In genomic region chr11:72792437-72793021, GRCh38 we compare ENCODE assay signal across 9 cellular contexts. TPM values are rescaled to one million over a fixed set of nuclear protein-coding genes. Genes with fewer than 3 reads are reported as not detected.
DNase-seq lines count a peak whose midpoint lies in the region; ATAC-seq and TF ChIP-seq lines count a peak whose summit lies in the region.
"Had no signal": no experiment of that assay in that cellular context is flagged by ENCODE, and none has a peak within 500 bp of the region (broad histone marks: within the 10 kb centered on the region; RNA-seq: fewer than 3 reads in every experiment).

No MANE protein-coding gene starts in this region.

- H3K79me2 ChIP-seq in osteoblast (ENCODE audit: insufficient read depth, low read length), result no peaks in the 10 kb centered on the region

- TF ChIP-seq CTCF in osteoblast (IDR thresholded peaks at IDR 0.05; ENCODE audit: extremely low read depth, low read depth, low read length), result no peak

- H3K27ac ChIP-seq in BLaER1 treated with 17β-estradiol and CSF1 and Interleukin-3, amounts not matched to agents 10 nM and 100 nM, result peak overlapping the region; percentile 56 to 92 (median 87)
- H3K27ac ChIP-seq in cingulate gyrus (ENCODE audit: low read depth, low read length), result peak overlapping the region; percentile 96
- peak overlapping the region; percentile 74 for H3K27ac ChIP-seq in osteoblast (ENCODE audit: low read depth, low read length)

- peak overlapping the region; percentile 65 to 90 (median 82); a peak in 21 of 22 replicates for H3K9ac ChIP-seq in BLaER1 treated with 17β-estradiol and CSF1 and Interleukin-3, amounts not matched to agents 10 nM and 100 nM

- no peaks in the 10 kb centered on the region for H4K20me1 ChIP-seq in BLaER1 treated with 17β-estradiol and CSF1 and Interleukin-3, amounts not matched to agents 10 nM and 100 nM
- H4K20me1 ChIP-seq in osteoblast (ENCODE audit: insufficient read depth, low read length), result no peaks in the 10 kb centered on the region

- H3K4me1 ChIP-seq in BLaER1 treated with 17β-estradiol and CSF1 and Interleukin-3, amounts not matched to agents 10 nM and 100 nM, result peaks cover 39 to 76% (median 60%) of the 10 kb centered on the region in 10 experiments
- H3K4me1 ChIP-seq in osteoblast (ENCODE audit: insufficient read depth, low read length), result peaks cover 33% of the 10 kb centered on the region

- no peaks in the 10 kb centered on the region for H3K9me3 ChIP-seq in BLaER1 treated with 17β-estradiol and CSF1 and Interleukin-3, amounts not matched to agents 10 nM and 100 nM (replicated peaks in 1 of 11)
- no peaks in the 10 kb centered on the region for H3K9me3 ChIP-seq in osteoblast (ENCODE audit: low read depth, low read length)

- peak overlapping the region in 4 of 10 experiments; percentile 5 to 70 (median 61); a peak in 5 of 20 replicates for H3K4me3 ChIP-seq in BLaER1 treated with 17β-estradiol and CSF1 and Interleukin-3, amounts not matched to agents 10 nM and 100 nM
- no peak overlapping the region for H3K4me3 ChIP-seq in H7 (ENCODE audit: insufficient read depth, low read depth, low read length)
- H3K4me3 ChIP-seq in osteoblast (ENCODE audit: insufficient read depth, low read length), result no peak overlapping the region

- ATAC-seq in HG02970 (IDR thresholded peaks at IDR 0.05; ENCODE audit: low FRiP score, unreplicated experiment), result no peak

- H3K4me2 ChIP-seq in BLaER1 treated with 17β-estradiol and CSF1 and Interleukin-3, amounts not matched to agents 10 nM and 100 nM, result peak overlapping the region; percentile 64 to 89 (median 73)
- H3K4me2 ChIP-seq in osteoblast (ENCODE audit: insufficient read depth, low read length), result no peak overlapping the region

- no peaks in the 10 kb centered on the region for H3K36me3 ChIP-seq in BLaER1 treated with 17β-estradiol and CSF1 and Interleukin-3, amounts not matched to agents 10 nM and 100 nM
- no peaks in the 10 kb centered on the region for H3K36me3 ChIP-seq in H7 (replicated peaks; ENCODE audit: control insufficient read depth, insufficient read depth, low read length)
- H3K36me3 ChIP-seq in osteoblast (ENCODE audit: insufficient read depth, low read length), result no peaks in the 10 kb centered on the region

- no peaks in the 10 kb centered on the region for H3K27me3 ChIP-seq in BLaER1 treated with 17β-estradiol and CSF1 and Interleukin-3, amounts not matched to agents 10 nM and 100 nM
- no peaks in the 10 kb centered on the region for H3K27me3 ChIP-seq in H7 (ENCODE audit: control insufficient read depth, insufficient read depth, low read length)
- no peaks in the 10 kb centered on the region for H3K27me3 ChIP-seq in osteoblast (ENCODE audit: insufficient read depth, low read length)

- DNase-seq in H7, result peak; percentile 16
- DNase-seq in osteoblast (ENCODE audit: insufficient read length, low spot score, missing footprints), result no peak
- DNase-seq in OCI-M1 (lab: John Stamatoyannopoulos, UW), result no peak
- no peak for DNase-seq in anterior cingulate cortex (lab: John Stamatoyannopoulos, UW)
- no peak for DNase-seq in NCI-H82 treated with DMSO at 0.1 percent for 48 hours (lab: John Stamatoyannopoulos, UW; ENCODE audit: unreplicated experiment)
- DNase-seq: midbrain had no signal

- H2AFZ ChIP-seq in osteoblast (ENCODE audit: low read length), result peak overlapping the region; percentile 85

RNA-seq across cellular contexts. Expression of gene STARD10, which starts 1.3 kb away (rescaled TPM):
- 19.3 and 26.8 TPM in 2 replicates for total RNA-seq in H7 (2014; rRNA removed; shearing (Covaris generic))
- 25.3 and 25.7 TPM in 2 replicates for total RNA-seq in osteoblast

RNA-seq across cellular contexts. Expression of gene ATG16L2, which starts 21.7 kb away (rescaled TPM):
- 6.2 and 16.0 TPM in 2 replicates for total RNA-seq in H7 (2014; rRNA removed; shearing (Covaris generic))
- 11.9 and 12.4 TPM in 2 replicates for total RNA-seq in osteoblast

RNA-seq across cellular contexts. Expression of gene ARAP1, which starts 40.3 kb away (rescaled TPM):
- total RNA-seq in H7 (2014; rRNA removed; shearing (Covaris generic)), result 85.2 and 85.5 TPM in 2 replicates
- 91.6 and 95.2 TPM in 2 replicates for total RNA-seq in osteoblast
